1 cellular context compared by ENCODE assay signal in the genomic region with DNA sequence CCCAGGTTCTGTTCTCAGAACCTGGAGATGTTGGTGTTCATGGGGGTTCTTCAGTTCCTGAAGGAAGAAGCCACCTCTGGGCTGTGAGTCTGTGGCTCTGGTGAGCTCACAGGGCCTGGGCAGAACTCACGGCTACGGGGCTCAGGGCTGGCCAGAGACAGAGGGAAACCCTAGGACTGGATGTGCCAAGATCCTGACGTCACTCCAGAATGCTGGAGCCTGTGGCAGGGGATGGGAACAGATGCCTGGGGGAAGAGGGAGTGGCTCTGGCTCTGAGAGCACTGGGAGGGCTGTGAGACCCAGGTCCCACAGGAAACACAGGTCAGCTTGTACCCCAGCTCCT.
TF ChIP-seq lines count a peak whose summit lies in the region.

OTOF (minus strand) TSS at position 214 of the 343 bp plus-strand sequence.

TF ChIP-seq in K562, 482 proteins besides CTCF, POLR2A, EP300 and RAD21 (continued from another document):
- TF ChIP-seq ZNF740 (CRISPR knock-in tag; IDR thresholded peaks at IDR 0.05) (no peak), ZNF740 (tag; IDR thresholded peaks at IDR 0.05) (no peak), ZHX1 (conservative IDR thresholded peaks at IDR 0.05; ENCODE audit: low read length) (no peak), HDAC8 (tag; IDR thresholded peaks at IDR 0.05) (no peak), GTF2A2 (tag; IDR thresholded peaks at IDR 0.05) (no peak), COPS2 (conservative IDR thresholded peaks at IDR 0.05) (no peak), CBFA2T2 (conservative IDR thresholded peaks at IDR 0.05) (no peak), CC2D1A (IDR thresholded peaks at IDR 0.05) (no peak), BRD4 (IDR thresholded peaks at IDR 0.05) (no peak), DDX20 (tag; IDR thresholded peaks at IDR 0.05; ENCODE audit: low read depth) (no peak), RERE (CRISPR knock-in tag; IDR thresholded peaks at IDR 0.05; ENCODE audit: borderline replicate concordance) (no peak), ZNF324 (CRISPR knock-in tag; IDR thresholded peaks at IDR 0.05) (no peak)
- TF ChIP-seq, protein P1, sequence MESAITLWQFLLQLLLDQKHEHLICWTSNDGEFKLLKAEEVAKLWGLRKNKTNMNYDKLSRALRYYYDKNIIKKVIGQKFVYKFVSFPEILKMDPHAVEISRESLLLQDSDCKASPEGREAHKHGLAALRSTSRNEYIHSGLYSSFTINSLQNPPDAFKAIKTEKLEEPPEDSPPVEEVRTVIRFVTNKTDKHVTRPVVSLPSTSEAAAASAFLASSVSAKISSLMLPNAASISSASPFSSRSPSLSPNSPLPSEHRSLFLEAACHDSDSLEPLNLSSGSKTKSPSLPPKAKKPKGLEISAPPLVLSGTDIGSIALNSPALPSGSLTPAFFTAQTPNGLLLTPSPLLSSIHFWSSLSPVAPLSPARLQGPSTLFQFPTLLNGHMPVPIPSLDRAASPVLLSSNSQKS (CRISPR knock-in tag; IDR thresholded peaks at IDR 0.05), result no peak
- TF ChIP-seq, protein P2, sequence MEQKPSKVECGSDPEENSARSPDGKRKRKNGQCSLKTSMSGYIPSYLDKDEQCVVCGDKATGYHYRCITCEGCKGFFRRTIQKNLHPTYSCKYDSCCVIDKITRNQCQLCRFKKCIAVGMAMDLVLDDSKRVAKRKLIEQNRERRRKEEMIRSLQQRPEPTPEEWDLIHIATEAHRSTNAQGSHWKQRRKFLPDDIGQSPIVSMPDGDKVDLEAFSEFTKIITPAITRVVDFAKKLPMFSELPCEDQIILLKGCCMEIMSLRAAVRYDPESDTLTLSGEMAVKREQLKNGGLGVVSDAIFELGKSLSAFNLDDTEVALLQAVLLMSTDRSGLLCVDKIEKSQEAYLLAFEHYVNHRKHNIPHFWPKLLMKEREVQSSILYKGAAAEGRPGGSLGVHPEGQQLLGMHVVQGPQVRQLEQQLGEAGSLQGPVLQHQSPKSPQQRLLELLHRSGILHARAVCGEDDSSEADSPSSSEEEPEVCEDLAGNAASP (IDR thresholded peaks at IDR 0.05), result no peak
